ENCODE assay signal across 17 cellular contexts in genomic region chr6:114153448-114153847, GRCh38.
A peak's percentile ranks its signal among the peaks of the same experiment; 100 is the strongest.
DNase-seq lines count a peak whose midpoint lies in the region; ATAC-seq and TF ChIP-seq lines count a peak whose summit lies in the region.
"Had no signal": no experiment of that assay in that cellular context is flagged by ENCODE, and none has a peak within 500 bp of the region (broad histone marks: within the 10 kb centered on the region; RNA-seq: fewer than 3 reads in every experiment).

No MANE protein-coding gene starts in this region.

- H3K79me2 ChIP-seq in GM23338 (replicated peaks; ENCODE audit: insufficient read depth), result no peaks in the 10 kb centered on the region

- no peaks in the 10 kb centered on the region for H4K20me1 ChIP-seq in GM23338 (replicated peaks; ENCODE audit: insufficient read depth)

- ATAC-seq in GM23338 (no peak), WTC11 (no peak), GM21825 (IDR thresholded peaks at IDR 0.05; ENCODE audit: unreplicated experiment) (no peak)
- ATAC-seq: A549, HepG2 had no signal

- H3K27ac Mint-ChIP-seq in GM23338, result 0 out of 2 replicates have a peak overlapping the region, but pooled peaks have one; percentile 45
- H3K27ac Mint-ChIP-seq in WTC11, result peak overlapping the region; percentile 25
- peak overlapping the region; percentile 12 for H3K27ac Mint-ChIP-seq in progenitor cell of endocrine pancreas
- H3K27ac Mint-ChIP-seq: CD4-positive, alpha-beta T cell had no signal

- H3K36me3 Mint-ChIP-seq in GM23338 (ENCODE audit: low read depth) (no peaks in the 10 kb centered on the region), WTC11 (peaks cover 9% of the 10 kb centered on the region), progenitor cell of endocrine pancreas (ENCODE audit: insufficient read depth) (no peaks in the 10 kb centered on the region)

- H3K27ac ChIP-seq in GM23338 (ENCODE audit: low read depth), result no peak overlapping the region
- H3K27ac ChIP-seq: 22Rv1, A549, C4-2B had no signal

- H2AFZ ChIP-seq in GM23338, result no peak overlapping the region

- H3K4me3 ChIP-seq in GM12865 (ENCODE audit: low read depth, low read length) (no peak overlapping the region), GM23338 (no peak overlapping the region)
- H3K4me3 ChIP-seq: A549 had no signal

- H3F3A ChIP-seq in GM23338 (replicated peaks; ENCODE audit: low read depth), result no peaks in the 10 kb centered on the region

- H3K4me3 Mint-ChIP-seq in GM23338 (no peak overlapping the region), WTC11 (no peak overlapping the region), progenitor cell of endocrine pancreas (ENCODE audit: low read depth) (no peak overlapping the region)
- H3K4me3 Mint-ChIP-seq: CD4-positive, alpha-beta T cell had no signal

- H3K27me3 Mint-ChIP-seq in GM23338 (ENCODE audit: insufficient read depth, low read depth, poor library complexity) (peaks cover 2% of the 10 kb centered on the region), WTC11 (ENCODE audit: low read depth) (no peaks in the 10 kb centered on the region), progenitor cell of endocrine pancreas (peaks cover 20% of the 10 kb centered on the region)
- H3K27me3 Mint-ChIP-seq: CD4-positive, alpha-beta T cell had no signal

- no peaks in the 10 kb centered on the region for H3K9me2 ChIP-seq in GM23338 (ENCODE audit: insufficient read depth)

- DNase-seq in GM12865 (ENCODE audit: low read depth), result peak; percentile 7
- no peak for DNase-seq in GM23338 (ENCODE audit: low spot score)
- DNase-seq in WTC11 (ENCODE audit: low spot score), result no peak
- DNase-seq in progenitor cell of endocrine pancreas (ENCODE audit: low spot score, unreplicated experiment), result no peak
- no peak for DNase-seq in medulla oblongata (ENCODE audit: extremely low spot score)
- DNase-seq in HuH-7.5 (ENCODE audit: low spot score), result no peak
- DNase-seq: AML-193; Caco-2; CD4-positive, alpha-beta T cell; HCEC 1CT; Kasumi-1; KG1 had no signal

- POLR2A ChIA-PET in WTC11 (lab: Charles Lee), result no interaction called here

- peaks cover 4% of the 10 kb centered on the region; the same call in 1 of the 3 replicates for H3K9me3 Mint-ChIP-seq in GM23338
- peaks cover 7% of the 10 kb centered on the region; the same call in 1 of the 2 replicates for H3K9me3 Mint-ChIP-seq in WTC11
- H3K9me3 Mint-ChIP-seq in progenitor cell of endocrine pancreas (ENCODE audit: low read depth), result no peaks in the 10 kb centered on the region
- H3K9me3 Mint-ChIP-seq: CD4-positive, alpha-beta T cell had no signal

- no peak for TF ChIP-seq CTCF in GM12865 (IDR thresholded peaks at IDR 0.05; ENCODE audit: insufficient read depth, low read depth, low read length, missing control alignments)
- TF ChIP-seq CTCF in GM23338 (conservative IDR thresholded peaks at IDR 0.05; ENCODE audit: low read depth in 2 of 2), result no peak
- TF ChIP-seq CTCF in WTC11 (IDR thresholded peaks at IDR 0.05), result no peak
- no peak for TF ChIP-seq CTCF in progenitor cell of endocrine pancreas (IDR thresholded peaks at IDR 0.05; ENCODE audit: unreplicated experiment)

- CTCF ChIA-PET in WTC11 (lab: Charles Lee), result no interaction called here

- H3K4me1 ChIP-seq in GM23338 (ENCODE audit: insufficient read depth), result peaks cover 30% of the 10 kb centered on the region
- H3K4me1 ChIP-seq: A549, Caco-2 had no signal

- H3K27me3 ChIP-seq in GM23338 (ENCODE audit: insufficient read depth), result no peaks in the 10 kb centered on the region

- H3K4me1 Mint-ChIP-seq in GM23338, result peaks cover 28% of the 10 kb centered on the region
- H3K4me1 Mint-ChIP-seq in WTC11, result peaks cover 27% of the 10 kb centered on the region
- peaks cover 4% of the 10 kb centered on the region for H3K4me1 Mint-ChIP-seq in progenitor cell of endocrine pancreas (ENCODE audit: low read depth)

- no peaks in the 10 kb centered on the region for H3K36me3 ChIP-seq in GM23338 (ENCODE audit: insufficient read depth)

- H3K4me2 ChIP-seq in GM23338, result no peak overlapping the region
- H3K4me2 ChIP-seq: A549 had no signal

TF ChIP-seq in GM23338, 12 proteins besides CTCF, POLR2A, EP300 and RAD21 (continues in another document):
- TF ChIP-seq, protein P1, sequence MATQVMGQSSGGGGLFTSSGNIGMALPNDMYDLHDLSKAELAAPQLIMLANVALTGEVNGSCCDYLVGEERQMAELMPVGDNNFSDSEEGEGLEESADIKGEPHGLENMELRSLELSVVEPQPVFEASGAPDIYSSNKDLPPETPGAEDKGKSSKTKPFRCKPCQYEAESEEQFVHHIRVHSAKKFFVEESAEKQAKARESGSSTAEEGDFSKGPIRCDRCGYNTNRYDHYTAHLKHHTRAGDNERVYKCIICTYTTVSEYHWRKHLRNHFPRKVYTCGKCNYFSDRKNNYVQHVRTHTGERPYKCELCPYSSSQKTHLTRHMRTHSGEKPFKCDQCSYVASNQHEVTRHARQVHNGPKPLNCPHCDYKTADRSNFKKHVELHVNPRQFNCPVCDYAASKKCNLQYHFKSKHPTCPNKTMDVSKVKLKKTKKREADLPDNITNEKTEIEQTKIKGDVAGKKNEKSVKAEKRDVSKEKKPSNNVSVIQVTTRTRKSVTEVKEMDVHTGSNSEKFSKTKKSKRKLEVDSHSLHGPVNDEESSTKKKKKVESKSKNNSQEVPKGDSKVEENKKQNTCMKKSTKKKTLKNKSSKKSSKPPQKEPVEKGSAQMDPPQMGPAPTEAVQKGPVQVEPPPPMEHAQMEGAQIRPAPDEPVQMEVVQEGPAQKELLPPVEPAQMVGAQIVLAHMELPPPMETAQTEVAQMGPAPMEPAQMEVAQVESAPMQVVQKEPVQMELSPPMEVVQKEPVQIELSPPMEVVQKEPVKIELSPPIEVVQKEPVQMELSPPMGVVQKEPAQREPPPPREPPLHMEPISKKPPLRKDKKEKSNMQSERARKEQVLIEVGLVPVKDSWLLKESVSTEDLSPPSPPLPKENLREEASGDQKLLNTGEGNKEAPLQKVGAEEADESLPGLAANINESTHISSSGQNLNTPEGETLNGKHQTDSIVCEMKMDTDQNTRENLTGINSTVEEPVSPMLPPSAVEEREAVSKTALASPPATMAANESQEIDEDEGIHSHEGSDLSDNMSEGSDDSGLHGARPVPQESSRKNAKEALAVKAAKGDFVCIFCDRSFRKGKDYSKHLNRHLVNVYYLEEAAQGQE (IDR thresholded peaks at IDR 0.05; ENCODE audit: unreplicated experiment), result no peak
- TF ChIP-seq CREB1 (CRISPR knock-in tag; IDR thresholded peaks at IDR 0.05; ENCODE audit: low read depth) (no peak), NANOG (IDR thresholded peaks at IDR 0.05; ENCODE audit: borderline replicate concordance) (no peak), JUNB (IDR thresholded peaks at IDR 0.05; ENCODE audit: unreplicated experiment) (no peak), POLR2AphosphoS5 (IDR thresholded peaks at IDR 0.05; ENCODE audit: low read depth) (no peak)

TF ChIP-seq in WTC11, 78 proteins besides CTCF, POLR2A, EP300 and RAD21 (continues in another document):
- TF ChIP-seq, protein P2, sequence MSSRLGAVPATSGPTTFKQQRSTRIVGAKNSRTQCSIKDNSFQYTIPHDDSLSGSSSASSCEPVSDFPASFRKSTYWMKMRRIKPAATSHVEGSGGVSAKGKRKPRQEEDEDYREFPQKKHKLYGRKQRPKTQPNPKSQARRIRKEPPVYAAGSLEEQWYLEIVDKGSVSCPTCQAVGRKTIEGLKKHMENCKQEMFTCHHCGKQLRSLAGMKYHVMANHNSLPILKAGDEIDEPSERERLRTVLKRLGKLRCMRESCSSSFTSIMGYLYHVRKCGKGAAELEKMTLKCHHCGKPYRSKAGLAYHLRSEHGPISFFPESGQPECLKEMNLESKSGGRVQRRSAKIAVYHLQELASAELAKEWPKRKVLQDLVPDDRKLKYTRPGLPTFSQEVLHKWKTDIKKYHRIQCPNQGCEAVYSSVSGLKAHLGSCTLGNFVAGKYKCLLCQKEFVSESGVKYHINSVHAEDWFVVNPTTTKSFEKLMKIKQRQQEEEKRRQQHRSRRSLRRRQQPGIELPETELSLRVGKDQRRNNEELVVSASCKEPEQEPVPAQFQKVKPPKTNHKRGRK (CRISPR knock-in tag; IDR thresholded peaks at IDR 0.05; ENCODE audit: borderline replicate concordance), result no peak
- TF ChIP-seq GRHL2 (CRISPR knock-in tag; IDR thresholded peaks at IDR 0.05; ENCODE audit: insufficient replicate concordance, severe bottlenecking) (no peak), RELA (CRISPR knock-in tag; IDR thresholded peaks at IDR 0.05; ENCODE audit: borderline replicate concordance) (no peak), SMAD3 (CRISPR knock-in tag; IDR thresholded peaks at IDR 0.05; ENCODE audit: borderline replicate concordance) (no peak), NFYB (CRISPR knock-in tag; conservative IDR thresholded peaks at IDR 0.05; ENCODE audit: low read depth) (no peak), ZNF138 (CRISPR knock-in tag; conservative IDR thresholded peaks at IDR 0.05) (no peak)
- TF ChIP-seq, protein P3, sequence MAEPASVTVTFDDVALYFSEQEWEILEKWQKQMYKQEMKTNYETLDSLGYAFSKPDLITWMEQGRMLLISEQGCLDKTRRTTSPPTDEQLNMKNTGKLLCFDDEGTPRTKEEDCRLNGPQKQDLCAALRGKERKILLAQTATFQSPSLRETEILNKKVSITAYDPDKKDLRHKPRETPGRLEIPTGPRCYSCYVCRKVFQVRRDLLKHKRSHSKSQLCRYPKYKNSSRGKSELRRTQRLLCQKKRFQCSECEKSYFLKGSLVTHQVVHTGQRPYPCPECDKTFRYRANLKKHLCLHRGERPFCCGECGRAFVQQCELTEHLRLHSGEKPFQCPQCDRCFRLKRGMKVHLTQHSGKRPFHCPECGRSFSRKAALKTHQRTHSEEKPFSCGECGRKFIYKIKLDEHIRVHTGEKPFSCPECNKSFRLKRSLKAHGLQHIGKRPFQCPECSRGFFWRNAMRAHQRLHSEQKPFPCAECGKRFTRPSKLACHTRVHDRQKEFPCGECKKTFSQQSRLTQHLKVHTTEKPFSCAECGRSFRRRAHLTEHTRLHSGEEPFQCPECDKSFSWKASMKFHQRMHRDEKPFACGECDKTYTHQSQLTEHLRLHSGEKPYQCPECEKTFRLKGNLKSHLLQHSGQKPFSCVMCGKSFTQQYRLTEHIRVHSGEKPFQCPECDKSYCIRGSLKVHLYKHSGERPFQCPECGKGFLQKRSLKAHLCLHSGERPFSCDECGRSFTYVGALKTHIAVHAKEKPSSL (CRISPR knock-in tag; conservative IDR thresholded peaks at IDR 0.05), result no peak
- TF ChIP-seq, protein P4, sequence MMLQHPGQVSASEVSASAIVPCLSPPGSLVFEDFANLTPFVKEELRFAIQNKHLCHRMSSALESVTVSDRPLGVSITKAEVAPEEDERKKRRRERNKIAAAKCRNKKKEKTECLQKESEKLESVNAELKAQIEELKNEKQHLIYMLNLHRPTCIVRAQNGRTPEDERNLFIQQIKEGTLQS (CRISPR knock-in tag; conservative IDR thresholded peaks at IDR 0.05), result no peak
